In genomic region chr11:68120212-68121066, GRCh38 we compare ENCODE assay signal across 8 cellular contexts. TPM values are rescaled to one million over a fixed set of nuclear protein-coding genes. Genes with fewer than 3 reads are reported as not detected.
DNase-seq lines count a peak whose midpoint lies in the region; FAIRE-seq and TF ChIP-seq lines count a peak whose summit lies in the region.

No MANE protein-coding gene starts in this region.

- intact Hi-C loops in esophagus muscularis mucosa (cut with DNase I) = loop anchor here (5.0 kb wide), 1 partner anchor 83 kb away; the partner anchor contains the start of gene TCIRG1
- intact Hi-C loops in testis (cut with DNase I; ENCODE audit: low total_unique reads) = no loop called here

- H3K27ac ChIP-seq in HEK293 (ENCODE audit: extremely low read depth, low read depth, low read length) (peak overlapping the region; percentile 71; the same call in 1 of the 2 replicates), esophagus muscularis mucosa (replicated peaks in 1 of 4) (peak overlapping the region; percentile 91 to 99 (median 96)), testis (peak overlapping the region; percentile 74 to 93)

- CTCF ChIA-PET in HEK293 (lab: Yijun Ruan, JAX) = no interaction called here

- H3K36me3 ChIP-seq in HEK293 (ENCODE audit: control insufficient read depth in 2 of 2, insufficient read depth in 1 of 2, low read length in 2 of 2) = peaks cover 0 to 9% of the 10 kb centered on the region in 2 experiments; a peak in 2 of 3 replicates
- no peaks in the 10 kb centered on the region for H3K36me3 ChIP-seq in esophagus muscularis mucosa
- H3K36me3 ChIP-seq in mucosa of stomach (ENCODE audit: control insufficient read depth, insufficient read depth, low read length) = no peaks in the 10 kb centered on the region
- no peaks in the 10 kb centered on the region for H3K36me3 ChIP-seq in testis (ENCODE audit: low read depth, missing control alignments)

- no peaks in the 10 kb centered on the region for H3K27me3 ChIP-seq in esophagus muscularis mucosa
- no peaks in the 10 kb centered on the region for H3K27me3 ChIP-seq in mucosa of stomach (ENCODE audit: control insufficient read depth, insufficient read depth, low read length)
- H3K27me3 ChIP-seq in testis = no peaks in the 10 kb centered on the region

- FAIRE-seq in GM12891 (lab: Jason Lieb, UNC) = peak; percentile 33

- H3K4me3 ChIP-seq in HEK293 (ENCODE audit: low read depth, low read length) (peak overlapping the region; percentile 56), esophagus muscularis mucosa (peak overlapping the region; percentile 66 to 97 (median 78)), mucosa of stomach (ENCODE audit: low read length) (peak overlapping the region; percentile 40), testis (peak overlapping the region; percentile 67 to 74)

- POLR2A ChIA-PET in HEK293 (lab: Yijun Ruan, JAX) = interaction anchor here (0.7 to 1.1 kb wide), 2 partner anchors 14 to 83 kb away, joined by 3 to 6 read pairs; no protein-coding TSS in a partner anchor

- no peak for TF ChIP-seq POLR2A in GM12891 (IDR thresholded peaks at IDR 0.05; ENCODE audit: low read depth, low read length)
- no peak for TF ChIP-seq POLR2A in esophagus muscularis mucosa (IDR thresholded peaks at IDR 0.05; ENCODE audit: low read depth)
- TF ChIP-seq POLR2A in testis (IDR thresholded peaks at IDR 0.05) = no peak

- peak overlapping the region; percentile 74 for H3K9ac ChIP-seq in mucosa of stomach (ENCODE audit: low read length)

- DNase-seq in GM12891 (ENCODE audit: insufficient read length, low spot score) (no peak), NCI-H2171 (lab: John Stamatoyannopoulos, UW) (peak; percentile 7), activated T-cell treated with anti-CD3 and anti-CD28 coated beads for 4 hours (peak; percentile 7), esophagus muscularis mucosa (ENCODE audit: extremely low spot score) (no peak), testis (peak; percentile 71), NCI-H446 treated with DMSO at 0.1 percent for 48 hours (lab: John Stamatoyannopoulos, UW) (no peak)

- no peak for TF ChIP-seq EP300 in esophagus muscularis mucosa (IDR thresholded peaks at IDR 0.05)

- H3K9me3 ChIP-seq in HEK293 (ENCODE audit: control insufficient read depth, insufficient read depth, low read depth, low read length) = no peaks in the 10 kb centered on the region
- H3K9me3 ChIP-seq in esophagus muscularis mucosa = no peaks in the 10 kb centered on the region
- no peaks in the 10 kb centered on the region for H3K9me3 ChIP-seq in mucosa of stomach (ENCODE audit: control insufficient read depth, low read length)
- no peaks in the 10 kb centered on the region for H3K9me3 ChIP-seq in testis

- 7% methylated on average over 14 of the region's 75 CpGs for WGBS in esophagus muscularis mucosa
- 3 to 11% methylated on average over 14 to 50 of the region's 75 CpGs for WGBS in testis, 2 donors

- TF ChIP-seq CTCF in HEK293 (tag by site-specific recombination; IDR thresholded peaks at IDR 0.05) (no peak), esophagus muscularis mucosa (IDR thresholded peaks at IDR 0.05) (no peak), testis (IDR thresholded peaks at IDR 0.05) (no peak)

- no peaks in the 10 kb centered on the region for H3K4me1 ChIP-seq in HEK293 (ENCODE audit: control insufficient read depth, insufficient read depth, low read length)
- H3K4me1 ChIP-seq in esophagus muscularis mucosa = peaks cover 34 to 59% (median 50%) of the 10 kb centered on the region in 4 donors
- H3K4me1 ChIP-seq in mucosa of stomach (ENCODE audit: control insufficient read depth, insufficient read depth, low read length) = peaks cover 57% of the 10 kb centered on the region
- H3K4me1 ChIP-seq in testis = peaks cover 32% of the 10 kb centered on the region

TF ChIP-seq in GM12891, 5 proteins besides CTCF, POLR2A, EP300 and RAD21:
- TF ChIP-seq SPI1 (IDR thresholded peaks at IDR 0.05; ENCODE audit: low read depth, low read length) = no peak
- no peak for TF ChIP-seq POLR2AphosphoS5 (IDR thresholded peaks at IDR 0.05; ENCODE audit: low read depth, low read length)
- TF ChIP-seq POU2F2 (IDR thresholded peaks at IDR 0.05; ENCODE audit: low read depth, low read length) = no peak
- no peak for TF ChIP-seq TAF1 (IDR thresholded peaks at IDR 0.05; ENCODE audit: low read depth, low read length)
- no peak for TF ChIP-seq PAX5 (IDR thresholded peaks at IDR 0.05; ENCODE audit: insufficient read depth, low read length, severe bottlenecking)

TF ChIP-seq in HEK293, 187 proteins besides CTCF, POLR2A, EP300 and RAD21:
- TF ChIP-seq ZNF837 (tag by site-specific recombination; IDR thresholded peaks at IDR 0.05) = no peak
- TF ChIP-seq ZNF274 (IDR thresholded peaks at IDR 0.05; ENCODE audit: low read length) = no peak
- no peak for TF ChIP-seq ZNF274 (tag by site-specific recombination; IDR thresholded peaks at IDR 0.05; ENCODE audit: borderline replicate concordance)
- 0 out of 2 replicates have a peak, but pooled peaks have one; percentile 32 for TF ChIP-seq ZNF394 (tag by site-specific recombination; IDR thresholded peaks at IDR 0.05; ENCODE audit: borderline replicate concordance)
- no peak for TF ChIP-seq SCRT1 (tag by site-specific recombination; IDR thresholded peaks at IDR 0.05; ENCODE audit: borderline replicate concordance)
- TF ChIP-seq BCL11A (tag by site-specific recombination; IDR thresholded peaks at IDR 0.05; ENCODE audit: low read depth) = no peak
- TF ChIP-seq ZNF600 (tag by site-specific recombination; IDR thresholded peaks at IDR 0.05) = peak; percentile 45; the same call in 1 of the 2 replicates
- no peak for TF ChIP-seq ZNF830 (tag by site-specific recombination; IDR thresholded peaks at IDR 0.05; ENCODE audit: low read depth)
- TF ChIP-seq ZNF416 (tag by site-specific recombination; IDR thresholded peaks at IDR 0.05) = no peak

RNA-seq across cellular contexts. Expression of gene CHKA, which starts 0.7 kb away (rescaled TPM):
- 20.9 TPM for polyA plus RNA-seq in GM12891 (2012; ENCODE audit: low read depth, missing spikeins)
- 10 to 100 TPM; 13.8 to 20.3 (median 18.3) TPM for total RNA-seq in esophagus muscularis mucosa
- 100 to 1,000 TPM; 145 to 200 TPM for total RNA-seq in testis
- polyA plus RNA-seq in testis (ENCODE audit: insufficient read depth, low read depth, low replicate concordance) = 180 TPM

Comparison
In these comparisons a context has a peak if more than half of its experiments do, and no peak if none do; other contexts are left out.
1. DNase-seq: peak in NCI-H2171 (single experiment), activated T-cell treated with anti-CD3 and anti-CD28 coated beads for 4 hours (single experiment) and testis (single experiment); none in GM12891 (single experiment), esophagus muscularis mucosa (single experiment) and NCI-H446 treated with DMSO at 0.1 percent for 48 hours (single experiment).
2. RNA of gene CHKA, which starts 0.7 kb away (total RNA-seq): 145 to 200 TPM in testis; 13.8 to 20.3 TPM in esophagus muscularis mucosa; every median in the first group is over 4 times any median in the second.
3. Peak in every context shown above with its lines, with median percentiles within 50 percentile points of each other: H3K27ac ChIP-seq and H3K4me3 ChIP-seq.